ENCODE assay signal across 23 cellular contexts in genomic region chr4:153481474-153481873, GRCh38. TPM values are rescaled to one million over a fixed set of nuclear protein-coding genes. Genes with fewer than 3 reads are reported as not detected.
DNase-seq lines count a peak whose midpoint lies in the region; ATAC-seq and TF ChIP-seq lines count a peak whose summit lies in the region.
"Had no signal": no experiment of that assay in that cellular context is flagged by ENCODE, and none has a peak within 500 bp of the region (broad histone marks: within the 10 kb centered on the region; RNA-seq: fewer than 3 reads in every experiment).

No MANE protein-coding gene starts in this region.

- no peaks in the 10 kb centered on the region for H3K9me3 ChIP-seq in CD4-positive, alpha-beta T cell (ENCODE audit: control insufficient read depth, low read length)
- H3K9me3 ChIP-seq in T-helper 17 cell (ENCODE audit: control insufficient read depth, low read length, poor library complexity, severe bottlenecking) = no peaks in the 10 kb centered on the region
- H3K9me3 ChIP-seq: Caco-2, heart right ventricle, suprapubic skin, vagina had no signal

- POLR2A ChIA-PET in CD4-positive, alpha-beta T cell (lab: Charles Lee) = interaction anchor here (0.8 to 21.1 kb wide), 6 partner anchors 8 to 55 kb away, joined by 3 to 434 read pairs (median 8); partner anchors contain the start of gene TMEM131L
- POLR2A ChIA-PET in naive thymus-derived CD8-positive, alpha-beta T cell (lab: Charles Lee) = interaction anchor here (1.0 to 4.7 kb wide), 4 partner anchors 9 to 17 kb away, joined by 3 to 27 read pairs (median 15); no protein-coding TSS in a partner anchor

- H3K27ac Mint-ChIP-seq in CD4-positive, alpha-beta T cell = peak overlapping the region; percentile 78
- peak overlapping the region; percentile 95 for H3K27ac Mint-ChIP-seq in T-helper 17 cell
- H3K27ac Mint-ChIP-seq in naive thymus-derived CD8-positive, alpha-beta T cell = peak overlapping the region in 9 of 10 donors; percentile 66 to 96 (median 90)

- peak overlapping the region; percentile 50 for H3K4me3 Mint-ChIP-seq in CD4-positive, alpha-beta T cell
- peak overlapping the region; percentile 68 for H3K4me3 Mint-ChIP-seq in T-helper 17 cell
- H3K4me3 Mint-ChIP-seq in naive thymus-derived CD8-positive, alpha-beta T cell = peak overlapping the region in 4 of 10 donors; percentile 48 to 80 (median 58)
- H3K4me3 Mint-ChIP-seq: nephron had no signal

- H3K27me3 ChIP-seq in CD4-positive, alpha-beta T cell (ENCODE audit: control insufficient read depth, insufficient read depth, low read length) = no peaks in the 10 kb centered on the region
- H3K27me3 ChIP-seq: heart right ventricle, suprapubic skin, vagina had no signal

- CTCF ChIA-PET in CD4-positive, alpha-beta T cell (lab: Charles Lee) = interaction anchor here (1.1 to 1.8 kb wide), 2 partner anchors 16 to 49 kb away, joined by 4 read pairs; partner anchors contain the start of gene TMEM131L

- no peak overlapping the region for H3K27ac ChIP-seq in CD4-positive, alpha-beta T cell (ENCODE audit: low read depth, low read length)
- H3K27ac ChIP-seq: heart right ventricle, suprapubic skin, vagina had no signal

- DNase-seq in CD4-positive, alpha-beta T cell = no peak
- DNase-seq in GM12865 (ENCODE audit: low read depth) = peak; percentile 68
- no peak for DNase-seq in T-helper 17 cell
- DNase-seq in naive thymus-derived CD8-positive, alpha-beta T cell = no peak
- no peak for DNase-seq in NCI-H2227 treated with DMSO at 0.1 percent for 48 hours (lab: John Stamatoyannopoulos, UW)
- no peak for DNase-seq in stimulated activated CD4-positive, alpha-beta T cell treated with anti-CD3 and anti-CD28 coated beads, Interleukin-2, amount 100 ng/mL, for 24 hours
- DNase-seq: amygdala; Caco-2; DMS79 treated with DMSO at 0.1 percent for 48 hours; H7; heart right ventricle; NCI-H1048; NCI-H187; NCI-H69; posterior cingulate gyrus; stimulated activated CD4-positive, alpha-beta T cell treated with anti-CD3 and anti-CD28 coated beads, Interleukin-15, amount 100 ng/mL, for 24 hours had no signal

- peaks cover 82% of the 10 kb centered on the region for H3K4me1 Mint-ChIP-seq in CD4-positive, alpha-beta T cell (ENCODE audit: low read depth)
- peaks cover 54% of the 10 kb centered on the region for H3K4me1 Mint-ChIP-seq in T-helper 17 cell
- peaks cover 41 to 84% (median 80%) of the 10 kb centered on the region in 4 donors for H3K4me1 Mint-ChIP-seq in naive thymus-derived CD8-positive, alpha-beta T cell

- H3K27me3 Mint-ChIP-seq in CD4-positive, alpha-beta T cell = no peaks in the 10 kb centered on the region
- no peaks in the 10 kb centered on the region for H3K27me3 Mint-ChIP-seq in T-helper 17 cell
- no peaks in the 10 kb centered on the region for H3K27me3 Mint-ChIP-seq in naive thymus-derived CD8-positive, alpha-beta T cell

- no peak overlapping the region; the same call in 1 of the 2 replicates for H3K4me3 ChIP-seq in GM12865 (ENCODE audit: low read depth, low read length)
- H3K4me3 ChIP-seq: heart right ventricle, suprapubic skin, vagina had no signal

- no peak for TF ChIP-seq CTCF in CD4-positive, alpha-beta T cell (IDR thresholded peaks at IDR 0.05)
- TF ChIP-seq CTCF in GM12865 (IDR thresholded peaks at IDR 0.05; ENCODE audit: insufficient read depth, low read depth, low read length, missing control alignments) = no peak

- H3K9me3 Mint-ChIP-seq in CD4-positive, alpha-beta T cell = no peaks in the 10 kb centered on the region
- no peaks in the 10 kb centered on the region for H3K9me3 Mint-ChIP-seq in naive thymus-derived CD8-positive, alpha-beta T cell
- H3K9me3 Mint-ChIP-seq: activated T-helper 2 cell treated with anti-CD3 and anti-CD28 coated beads, Interferon-gamma antibody, Interleukin-2, Interleukin-4, amounts not matched to agents 10 μg/mL and 5 μg/mL and 100 μg/mL, durations not matched to agents 14 hours and 24 hours and 36 hours; nephron had no signal

- intact Hi-C loops in CD4-positive, alpha-beta T cell (cut with DNase I, micrococcal nuclease) = no loop called here

- peaks cover 71% of the 10 kb centered on the region for H3K36me3 Mint-ChIP-seq in CD4-positive, alpha-beta T cell (ENCODE audit: low read depth)
- H3K36me3 Mint-ChIP-seq in T-helper 17 cell (ENCODE audit: low read depth) = peaks cover 9% of the 10 kb centered on the region
- H3K36me3 Mint-ChIP-seq in naive thymus-derived CD8-positive, alpha-beta T cell = peaks cover 0 to 55% (median 5%) of the 10 kb centered on the region in 3 donors

- no peak for ATAC-seq in CD4-positive, alpha-beta T cell (ENCODE audit: poor library complexity)
- ATAC-seq in T-helper 17 cell = no peak
- no peak for ATAC-seq in naive thymus-derived CD8-positive, alpha-beta T cell
- ATAC-seq in GM19397 (IDR thresholded peaks at IDR 0.05; ENCODE audit: unreplicated experiment) = no peak
- ATAC-seq: heart right ventricle, sciatic nerve, SK-N-SH treated with all-trans-retinoic acid at 6 μM for 48 hours had no signal

RNA-seq across cellular contexts. Expression of gene TMEM131L, which starts 15.3 kb away (rescaled TPM):
- 100 to 1,000 TPM; 101 to 106 TPM for total RNA-seq in CD4-positive, alpha-beta T cell
- 10 to 100 TPM; 83.8 to 92.7 TPM for total RNA-seq in T-helper 17 cell
- total RNA-seq in naive thymus-derived CD8-positive, alpha-beta T cell = 10 to 100 TPM; 72.2 to 72.6 TPM
- polyA plus RNA-seq in naive thymus-derived CD8-positive, alpha-beta T cell = 10 to 100 TPM; 13.8 to 32.9 (median 26.7) TPM
